ENCODE assay signal across 16 cellular contexts in the genomic region with DNA sequence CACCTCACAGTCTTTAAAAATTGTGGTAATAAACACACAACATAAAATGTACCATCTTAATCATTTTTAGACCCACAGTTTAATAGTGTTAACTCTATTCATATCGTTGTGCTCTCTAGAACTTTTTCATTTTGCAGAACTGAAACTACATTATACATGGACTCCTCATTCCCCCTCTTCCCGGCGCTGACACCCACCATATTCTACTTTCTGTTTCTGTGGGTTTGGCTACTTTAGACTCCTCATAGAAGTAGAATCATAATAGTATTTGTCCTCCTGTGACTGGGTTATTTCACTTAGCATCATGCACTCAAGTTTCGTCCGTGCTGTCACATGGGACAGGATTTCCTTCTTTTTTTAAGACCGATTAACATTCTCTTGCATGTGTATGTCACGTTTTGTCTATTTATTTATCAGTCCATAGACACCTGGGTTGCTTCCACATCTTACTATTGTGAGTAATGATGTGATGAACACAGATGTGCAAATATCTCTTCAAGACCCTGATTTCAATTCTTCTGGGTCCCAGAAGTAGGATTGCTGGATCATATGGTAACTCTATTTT.
DNase-seq lines count a peak whose midpoint lies in the region; ATAC-seq and TF ChIP-seq lines count a peak whose summit lies in the region.
"Had no signal": no experiment of that assay in that cellular context is flagged by ENCODE, and none has a peak within 500 bp of the region (broad histone marks: within the 10 kb centered on the region; RNA-seq: fewer than 3 reads in every experiment).

No MANE protein-coding gene starts in this region.

- intact Hi-C loops in right lobe of liver (cut with DNase I) = no loop called here

- H3K4me1 ChIP-seq in HAP-1 (no peaks in the 10 kb centered on the region), right lobe of liver (peaks cover 0 to 20% (median 10%) of the 10 kb centered on the region in 4 donors)
- H3K4me1 ChIP-seq: tibial artery had no signal

- no peaks in the 10 kb centered on the region; the same call in 1 of the 2 replicates for H3K9me3 ChIP-seq in HAP-1
- H3K9me3 ChIP-seq in right lobe of liver = no peaks in the 10 kb centered on the region

- H3K36me3 Mint-ChIP-seq in naive B cell = peaks cover 8 to 10% of the 10 kb centered on the region in 2 donors
- H3K36me3 Mint-ChIP-seq: activated CD8-positive, alpha-beta memory T cell treated with anti-CD3 and anti-CD28 coated beads, Interleukin-2, amount 10 ng/mL, durations not matched to agents 7 days and 5 days; activated naive CD8-positive, alpha-beta T cell treated with anti-CD3 and anti-CD28 coated beads, Interleukin-2, amount 10 ng/mL, durations not matched to agents 7 days and 5 days; CD8-positive, alpha-beta T cell had no signal

- WGBS in right lobe of liver (ENCODE audit: insufficient coverage, low coverage, low lambda C conversion rate, missing lambda C conversion rate) = 62% methylated on average over 7 of the region's 7 CpGs

- no peak for DNase-seq in naive B cell
- DNase-seq in kidney glomerular epithelial cell (lab: John Stamatoyannopoulos, UW) = no peak
- no peak for DNase-seq in HAP-1 (ENCODE audit: low spot score in 2 of 2)
- no peak for DNase-seq in right lobe of liver
- DNase-seq: activated CD8-positive, alpha-beta memory T cell treated with anti-CD3 and anti-CD28 coated beads, Interleukin-2, amount 10 ng/mL, durations not matched to agents 7 days and 5 days; activated naive CD8-positive, alpha-beta T cell treated with anti-CD3 and anti-CD28 coated beads, Interleukin-2, amount 10 ng/mL, durations not matched to agents 7 days and 5 days; CD8-positive, alpha-beta T cell; GDM1; mesendoderm; NCI-H226; SHP77; tibial artery had no signal

- peaks cover 4 to 36% (median 27%) of the 10 kb centered on the region in 7 donors for H3K9me3 Mint-ChIP-seq in naive B cell

- no peak overlapping the region for H3K4me3 Mint-ChIP-seq in naive B cell
- H3K4me3 Mint-ChIP-seq: activated CD8-positive, alpha-beta memory T cell treated with anti-CD3 and anti-CD28 coated beads, Interleukin-2, amount 10 ng/mL, durations not matched to agents 7 days and 5 days; activated naive CD8-positive, alpha-beta T cell treated with anti-CD3 and anti-CD28 coated beads, Interleukin-2, amount 10 ng/mL, durations not matched to agents 7 days and 5 days; CD8-positive, alpha-beta T cell had no signal

- ATAC-seq in GM19043 (IDR thresholded peaks at IDR 0.05; ENCODE audit: low read depth, unreplicated experiment) (peak; percentile 57), GM21825 (IDR thresholded peaks at IDR 0.05; ENCODE audit: unreplicated experiment) (peak; percentile 79), HG03432 (IDR thresholded peaks at IDR 0.05; ENCODE audit: unreplicated experiment) (peak; percentile 88), naive B cell (ENCODE audit: low read depth in 2 of 2) (peak; percentile 33 to 37), HG03460 (IDR thresholded peaks at IDR 0.05; ENCODE audit: unreplicated experiment) (no peak), right lobe of liver (no peak)
- ATAC-seq: activated CD8-positive, alpha-beta memory T cell treated with anti-CD3 and anti-CD28 coated beads, Interleukin-2, amount 10 ng/mL, durations not matched to agents 7 days and 5 days; CD8-positive, alpha-beta T cell had no signal

- in situ Hi-C loops in HAP-1 (cut with MboI; ENCODE audit: low sequenced_read_pairs) = no loop called here

- H3K27ac ChIP-seq in right lobe of liver = no peak overlapping the region
- H3K27ac ChIP-seq: tibial artery had no signal

- no peaks in the 10 kb centered on the region for H3K36me3 ChIP-seq in HAP-1 (replicated peaks)
- H3K36me3 ChIP-seq in right lobe of liver = no peaks in the 10 kb centered on the region
- H3K36me3 ChIP-seq: tibial artery had no signal

- H3K27me3 ChIP-seq in HAP-1 (ENCODE audit: low read depth) (no peaks in the 10 kb centered on the region), right lobe of liver (no peaks in the 10 kb centered on the region)

- no peak overlapping the region for H3K4me3 ChIP-seq in HAP-1
- H3K4me3 ChIP-seq in right lobe of liver = no peak overlapping the region
- H3K4me3 ChIP-seq: tibial artery had no signal

- peaks cover 0 to 10% (median 6%) of the 10 kb centered on the region in 3 donors for H3K4me1 Mint-ChIP-seq in naive B cell
- H3K4me1 Mint-ChIP-seq: activated CD8-positive, alpha-beta memory T cell treated with anti-CD3 and anti-CD28 coated beads, Interleukin-2, amount 10 ng/mL, durations not matched to agents 7 days and 5 days; activated naive CD8-positive, alpha-beta T cell treated with anti-CD3 and anti-CD28 coated beads, Interleukin-2, amount 10 ng/mL, durations not matched to agents 7 days and 5 days had no signal

- H3K27me3 Mint-ChIP-seq in naive B cell = peaks cover 14 to 45% (median 31%) of the 10 kb centered on the region in 3 donors

- TF ChIP-seq CTCF in right lobe of liver (IDR thresholded peaks at IDR 0.05) = no peak

- TF ChIP-seq POLR2A in right lobe of liver (IDR thresholded peaks at IDR 0.05) = no peak

- no peak overlapping the region for H3K27ac Mint-ChIP-seq in naive B cell
- H3K27ac Mint-ChIP-seq: activated CD8-positive, alpha-beta memory T cell treated with anti-CD3 and anti-CD28 coated beads, Interleukin-2, amount 10 ng/mL, durations not matched to agents 7 days and 5 days; activated naive CD8-positive, alpha-beta T cell treated with anti-CD3 and anti-CD28 coated beads, Interleukin-2, amount 10 ng/mL, durations not matched to agents 7 days and 5 days; CD8-positive, alpha-beta T cell had no signal

Comparison
In these comparisons a context has a peak if more than half of its experiments do, and no peak if none do; other contexts are left out.
1. ATAC-seq: peak in GM19043 (single experiment), GM21825 (single experiment), HG03432 (single experiment) and naive B cell (2 of 2); none in HG03460 (single experiment) and right lobe of liver (0 of 4).